In the genomic region with DNA sequence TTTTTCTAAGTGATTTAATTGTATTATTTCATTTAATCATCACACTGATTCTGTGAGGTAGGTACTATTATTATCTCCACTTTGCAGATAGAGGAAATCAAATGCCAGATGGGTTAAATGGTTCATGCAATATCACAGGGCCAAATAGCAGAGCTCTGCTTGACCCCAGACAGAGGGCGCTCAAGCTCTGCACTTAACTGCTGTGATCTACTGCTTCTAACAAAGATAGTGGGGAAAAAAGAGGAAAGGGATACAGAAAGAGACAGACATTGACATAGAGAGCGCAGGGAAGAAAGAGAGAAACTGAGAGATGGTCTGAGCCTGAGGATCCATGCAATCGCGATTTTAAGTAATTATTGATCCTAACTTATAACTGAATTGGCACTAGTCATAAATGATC, we compare ENCODE assay signal across 8 cellular contexts.
DNase-seq lines count a peak whose midpoint lies in the region; ATAC-seq and TF ChIP-seq lines count a peak whose summit lies in the region.

No MANE protein-coding gene starts in this region.

- H4K91ac ChIP-seq in neuronal stem cell (ENCODE audit: low read depth, low read length, poor library complexity) = no peak overlapping the region

- H3K4me1 ChIP-seq in neuronal stem cell (ENCODE audit: control insufficient read depth in 2 of 2, insufficient read depth in 1 of 2, low read depth in 1 of 2, low read length in 2 of 2) = no peaks in the 10 kb centered on the region

- H2BK15ac ChIP-seq in neuronal stem cell (ENCODE audit: low read length) = no peak overlapping the region

- no peak overlapping the region for H3K9ac ChIP-seq in neuronal stem cell (ENCODE audit: low read depth, low read length, poor library complexity)

- no peaks in the 10 kb centered on the region for H3K27me3 ChIP-seq in neuronal stem cell (ENCODE audit: control insufficient read depth in 3 of 3, insufficient read depth in 3 of 3, low read depth in 1 of 3, low read length in 3 of 3)

- no peak overlapping the region for H3K14ac ChIP-seq in neuronal stem cell (ENCODE audit: low read length)

- H2AFZ ChIP-seq in neuronal stem cell (ENCODE audit: low read length) = no peak overlapping the region

- H2BK5ac ChIP-seq in neuronal stem cell (ENCODE audit: low read length) = no peak overlapping the region

- no CpG with 5 or more reads among the region's 4 CpGs for WGBS in neuronal stem cell (ENCODE audit: extremely low coverage in 2 of 2, insufficient read length in 2 of 2, insufficient replicate concordance in 1 of 2), 2 donors

- no peak overlapping the region for H3K27ac ChIP-seq in neuronal stem cell (replicated peaks; ENCODE audit: low read length)

- DNase-seq in NCI-H345 (lab: John Stamatoyannopoulos, UW) (peak; percentile 13), NCI-H345 treated with DMSO at 0.1 percent for 48 hours (lab: John Stamatoyannopoulos, UW; ENCODE audit: unreplicated experiment) (no peak), HCEC 1CT (peak; percentile 59), MV-4-11 (lab: John Stamatoyannopoulos, UW) (peak; percentile 61), SKM-1 treated with dmso at 0.1 percent for 144 hours (lab: John Stamatoyannopoulos, UW; ENCODE audit: unreplicated experiment) (peak; percentile 59), fibroblast of mammary gland (ENCODE audit: low read depth) (peak; percentile 67), neuronal stem cell (ENCODE audit: low spot score) (peak; percentile 72)

- no peak overlapping the region for H4K8ac ChIP-seq in neuronal stem cell (ENCODE audit: low read depth, low read length)

- no peak overlapping the region for H2AK5ac ChIP-seq in neuronal stem cell (ENCODE audit: low read depth, low read length)

- TF ChIP-seq CTCF in fibroblast of mammary gland (conservative IDR thresholded peaks at IDR 0.05; ENCODE audit: control insufficient read depth, insufficient read depth, low read depth, low read length) = peak; percentile 91

- no peak overlapping the region for H3K4ac ChIP-seq in neuronal stem cell (ENCODE audit: low read length)

- H3K23ac ChIP-seq in neuronal stem cell (ENCODE audit: low read depth, low read length, poor library complexity) = no peak overlapping the region

- no peaks in the 10 kb centered on the region for H3K79me1 ChIP-seq in neuronal stem cell (ENCODE audit: low read depth, low read length)

- ATAC-seq in HG02840 (IDR thresholded peaks at IDR 0.05; ENCODE audit: low FRiP score, unreplicated experiment) = no peak

- H3K18ac ChIP-seq in neuronal stem cell (ENCODE audit: low read length) = no peak overlapping the region

- H3K36me3 ChIP-seq in neuronal stem cell (replicated peaks in 1 of 2; ENCODE audit: control insufficient read depth in 2 of 2, insufficient read depth in 2 of 2, low read length in 2 of 2) = no peaks in the 10 kb centered on the region

- H2BK120ac ChIP-seq in neuronal stem cell (ENCODE audit: low read depth, low read length) = no peak overlapping the region

- H3K4me2 ChIP-seq in neuronal stem cell (ENCODE audit: insufficient read depth, low read length, poor library complexity, severe bottlenecking) = no peak overlapping the region

- no peak overlapping the region for H2BK12ac ChIP-seq in neuronal stem cell (ENCODE audit: low read length)

- no peaks in the 10 kb centered on the region for H3K9me3 ChIP-seq in neuronal stem cell (replicated peaks in 1 of 2; ENCODE audit: control insufficient read depth in 2 of 2, insufficient read depth in 1 of 2, low read depth in 1 of 2, low read length in 2 of 2)

- H3K4me3 ChIP-seq in fibroblast of mammary gland (ENCODE audit: control insufficient read depth, low read depth, low read length) (no peak overlapping the region), neuronal stem cell (ENCODE audit: low read length in 2 of 2) (no peak overlapping the region)
